18 cellular contexts compared by ENCODE assay signal in genomic region chr15:60936186-60936585, GRCh38.
"Had no signal": no experiment of that assay in that cellular context is flagged by ENCODE, and none has a peak within 500 bp of the region (broad histone marks: within the 10 kb centered on the region; RNA-seq: fewer than 3 reads in every experiment).

No MANE protein-coding gene starts in this region.

- H3K27ac ChIP-seq: PC-9 had no signal

- H3K4me3 ChIP-seq: PC-9 had no signal

- DNase-seq: activated CD4-positive, alpha-beta T cell treated with anti-CD3 and anti-CD28 coated beads for 48 hours; activated CD4-positive, alpha-beta T cell treated with anti-CD3 and anti-CD28 coated beads, Interleukin-2, amount 50 U/mL, for 4 hours; activated CD4-positive, CD25-positive, alpha-beta regulatory T cell treated with anti-CD3 and anti-CD28 coated beads, Interleukin-2, amount 50 U/mL, for 72 hours; activated CD8-positive, alpha-beta memory T cell treated with anti-CD3 and anti-CD28 coated beads, Interleukin-2, amount 50 U/mL, for 48 hours; activated CD8-positive, alpha-beta T cell treated with anti-CD3 and anti-CD28 coated beads, Interleukin-2, amount 10 ng/mL, durations not matched to agents 7 days and 5 days; activated T-cell treated with anti-CD3 and anti-CD28 coated beads, Interleukin-2, amount 50 U/mL, for 1 hour; aorta; KG1; NCI-H1048; NCI-H1436; NCI-H1694 treated with DMSO at 0.1 percent for 48 hours; NCI-H2029 treated with DMSO at 0.1 percent for 48 hours; NCI-H345; NCI-H510A; NCI-H69; PC-9; SHP77 treated with DMSO at 0.1 percent for 48 hours; T-helper 9 cell had no signal
